13 cellular contexts compared by ENCODE assay signal in genomic region chr4:28357985-28358384, GRCh38.
DNase-seq lines count a peak whose midpoint lies in the region; ATAC-seq, FAIRE-seq and TF ChIP-seq lines count a peak whose summit lies in the region.
"Had no signal": no experiment of that assay in that cellular context is flagged by ENCODE, and none has a peak within 500 bp of the region (broad histone marks: within the 10 kb centered on the region; RNA-seq: fewer than 3 reads in every experiment).

No MANE protein-coding gene starts in this region.

- H3K4me3 ChIP-seq in AG04449 (ENCODE audit: low read depth, low read length) (no peak overlapping the region), GM12878 (no peak overlapping the region), heart left ventricle (no peak overlapping the region)

- no peak overlapping the region for H3K9ac ChIP-seq in GM12878 (ENCODE audit: control insufficient read depth, insufficient read depth, low read length)

- no peaks in the 10 kb centered on the region for H4K20me1 ChIP-seq in GM12878 (ENCODE audit: control insufficient read depth, insufficient read depth)

- ATAC-seq in GM12878 (peak; percentile 64), heart left ventricle (no peak)

- POLR2A ChIA-PET in AG04449 (lab: Yijun Ruan, JAX): no interaction called here
- POLR2A ChIA-PET in GM12878 (lab: Charles Lee): no interaction called here
- POLR2A ChIA-PET in HEK293T (lab: Yijun Ruan, JAX): no interaction called here

- H3K9me3 ChIP-seq in GM12878 (replicated peaks; ENCODE audit: control insufficient read depth, insufficient read depth, low read length) (no peaks in the 10 kb centered on the region), heart left ventricle (no peaks in the 10 kb centered on the region)

- no peak for TF ChIP-seq EP300 in GM12878 (IDR thresholded peaks at IDR 0.05; ENCODE audit: borderline replicate concordance in 1 of 2, control insufficient read depth in 1 of 2, low read depth in 2 of 2, low read length in 2 of 2)

- intact Hi-C loops in GM12878 (cut with micrococcal nuclease; ENCODE audit: unreplicated experiment) (no loop called here), heart left ventricle (cut with DNase I) (no loop called here)

- H3K27ac ChIP-seq in GM12878 (ENCODE audit: control insufficient read depth, insufficient read depth) (no peak overlapping the region), heart left ventricle (no peak overlapping the region)
- H3K27ac ChIP-seq: HL-60 had no signal

- in situ Hi-C loops in GM12878 (cut with MboI): no loop called here

- no peak overlapping the region for H2AFZ ChIP-seq in GM12878 (ENCODE audit: control insufficient read depth, low read depth, low read length)

- CTCF ChIA-PET in AG04449 (lab: Yijun Ruan, JAX): no interaction called here
- CTCF ChIA-PET in GM12878 (lab: Yijun Ruan, JAX): interaction anchor here (1.1 kb wide), 1 partner anchor 132 kb away, joined by 5 read pairs; no protein-coding TSS in a partner anchor
- CTCF ChIA-PET in HEK293T (lab: Yijun Ruan, JAX): no interaction called here

- SMC1A ChIA-PET in GM12878 (lab: Charles Lee; ENCODE audit: uncharacterized antibody, unreplicated experiment): no interaction called here

- BruUV-seq in GM12878 (replicated peaks; lab: Mats Ljungman, UMichigan): no TSS peak

- H3K36me3 ChIP-seq in GM12878 (ENCODE audit: control insufficient read depth in 2 of 2, insufficient read depth in 2 of 2, low read length in 1 of 2) (no peaks in the 10 kb centered on the region), heart left ventricle (no peaks in the 10 kb centered on the region)

- TF ChIP-seq CTCF in AG04449 (IDR thresholded peaks at IDR 0.05; ENCODE audit: insufficient read depth, low read length, missing control alignments) (peak; percentile 40), GM12878 (IDR thresholded peaks at IDR 0.05 in 2 of 3, conservative IDR thresholded peaks at IDR 0.05 in 1 of 3; ENCODE audit: control insufficient read depth in 2 of 3, extremely low read depth in 1 of 3, insufficient read depth in 1 of 3, low read depth in 3 of 3, low read length in 3 of 3) (peak in 1 of 3 experiments; percentile 6; a peak in 1 of 6 replicates), heart left ventricle (IDR thresholded peaks at IDR 0.05) (peak in 2 of 12 donors; percentile 30 to 37)

- RAD21 ChIA-PET in GM12878 (lab: Charles Lee; ENCODE audit: unreplicated experiment): interaction anchor here (1.1 kb wide), 1 partner anchor 109 kb away, joined by 3 read pairs; no protein-coding TSS in a partner anchor

- no peak overlapping the region for H3K4me2 ChIP-seq in GM12878 (ENCODE audit: control insufficient read depth, insufficient read depth)

- no peak for TF ChIP-seq RAD21 in GM12878 (IDR thresholded peaks at IDR 0.05; ENCODE audit: insufficient read depth, low read depth, low read length)

- 25% methylated on average over 4 of the region's 4 CpGs for WGBS in GM12878 (ENCODE audit: insufficient coverage, insufficient replicate concordance, low lambda C conversion rate, missing lambda C conversion rate)
- WGBS in heart left ventricle, 4 donors: 63 to 69% (median 66%) methylated on average over 4 of the region's 4 CpGs

- no peaks in the 10 kb centered on the region for H3K79me2 ChIP-seq in GM12878 (ENCODE audit: control insufficient read depth, insufficient read depth, low read length)

- FAIRE-seq in GM12878 (lab: Jason Lieb, UNC): no peak
- no peak for FAIRE-seq in HTR-8/SVneo (lab: Jason Lieb, UNC)

- no peak for DNase-seq in AG04449 (ENCODE audit: low read depth, low spot score)
- DNase-seq in HCEC 1CT: peak; percentile 57
- no peak for DNase-seq in GM12878 (ENCODE audit: low read depth, low spot score)
- DNase-seq in iPS-NIHi7 (ENCODE audit: extremely low spot score): peak; percentile 23
- DNase-seq in stimulated activated CD4-positive, alpha-beta T cell treated with anti-CD3 and anti-CD28 coated beads, Interleukin-4, amount 100 ng/mL, for 1 hour: no peak
- no peak for DNase-seq in HEK293T (ENCODE audit: extremely low spot score)
- no peak for DNase-seq in heart left ventricle
- no peak for DNase-seq in HTR-8/SVneo (ENCODE audit: insufficient read length, low spot score)
- DNase-seq: activated CD4-positive, alpha-beta memory T cell treated with anti-CD3 and anti-CD28 coated beads, Interleukin-2, amount 10 ng/mL, durations not matched to agents 7 days and 5 days; foreskin melanocyte; GOT3; NCI-H1694 treated with DMSO at 0.1 percent for 48 hours had no signal

- no peak for TF ChIP-seq POLR2A in GM12878 (IDR thresholded peaks at IDR 0.05; ENCODE audit: low read depth, low read length)
- no peak for TF ChIP-seq POLR2A in heart left ventricle (IDR thresholded peaks at IDR 0.05)

- no peaks in the 10 kb centered on the region for H3K27me3 ChIP-seq in GM12878 (replicated peaks in 1 of 2; ENCODE audit: control insufficient read depth in 2 of 2, insufficient read depth in 2 of 2, low read length in 1 of 2)
- H3K27me3 ChIP-seq in heart left ventricle: no peaks in the 10 kb centered on the region

- H3K4me1 ChIP-seq in GM12878 (ENCODE audit: control insufficient read depth, insufficient read depth, low read length) (no peaks in the 10 kb centered on the region), heart left ventricle (no peaks in the 10 kb centered on the region)

TF ChIP-seq in GM12878, 131 proteins besides CTCF, POLR2A, EP300 and RAD21 (continues in another document):
- TF ChIP-seq ZNF24 (IDR thresholded peaks at IDR 0.05) (no peak), BMI1 (IDR thresholded peaks at IDR 0.05; ENCODE audit: borderline replicate concordance) (no peak)

TF ChIP-seq in HEK293T, 16 proteins besides CTCF, POLR2A, EP300 and RAD21:
- TF ChIP-seq TARDBP (IDR thresholded peaks at IDR 0.05) (no peak), CTBP1 (IDR thresholded peaks at IDR 0.05; ENCODE audit: borderline replicate concordance) (no peak), FOXM1 (IDR thresholded peaks at IDR 0.05; ENCODE audit: borderline replicate concordance) (no peak), FOXA1 (IDR thresholded peaks at IDR 0.05) (no peak), ZNF384 (IDR thresholded peaks at IDR 0.05) (no peak), HDGF (IDR thresholded peaks at IDR 0.05; ENCODE audit: borderline replicate concordance) (no peak), SUZ12 (IDR thresholded peaks at IDR 0.05) (no peak), PKNOX1 (IDR thresholded peaks at IDR 0.05) (no peak), FOXK2 (IDR thresholded peaks at IDR 0.05) (no peak), ELF4 (IDR thresholded peaks at IDR 0.05) (no peak), L3MBTL2 (conservative IDR thresholded peaks at IDR 0.05) (no peak), ARNT (IDR thresholded peaks at IDR 0.05) (no peak), LEF1 (IDR thresholded peaks at IDR 0.05; ENCODE audit: borderline replicate concordance) (no peak), SP1 (IDR thresholded peaks at IDR 0.05) (no peak), BHLHE40 (IDR thresholded peaks at IDR 0.05; ENCODE audit: borderline replicate concordance) (no peak), NFRKB (IDR thresholded peaks at IDR 0.05) (no peak)

Comparison
In these comparisons a context has a peak if more than half of its experiments do, and no peak if none do; other contexts are left out.
1. DNase-seq: peak in HCEC 1CT (single experiment) and iPS-NIHi7 (single experiment); none in AG04449 (single experiment), GM12878 (single experiment), stimulated activated CD4-positive, alpha-beta T cell treated with anti-CD3 and anti-CD28 coated beads, Interleukin-4, amount 100 ng/mL, for 1 hour (single experiment), HEK293T (single experiment), heart left ventricle (0 of 5) and HTR-8/SVneo (single experiment).